9 cellular contexts compared by ENCODE assay signal in the genomic region with DNA sequence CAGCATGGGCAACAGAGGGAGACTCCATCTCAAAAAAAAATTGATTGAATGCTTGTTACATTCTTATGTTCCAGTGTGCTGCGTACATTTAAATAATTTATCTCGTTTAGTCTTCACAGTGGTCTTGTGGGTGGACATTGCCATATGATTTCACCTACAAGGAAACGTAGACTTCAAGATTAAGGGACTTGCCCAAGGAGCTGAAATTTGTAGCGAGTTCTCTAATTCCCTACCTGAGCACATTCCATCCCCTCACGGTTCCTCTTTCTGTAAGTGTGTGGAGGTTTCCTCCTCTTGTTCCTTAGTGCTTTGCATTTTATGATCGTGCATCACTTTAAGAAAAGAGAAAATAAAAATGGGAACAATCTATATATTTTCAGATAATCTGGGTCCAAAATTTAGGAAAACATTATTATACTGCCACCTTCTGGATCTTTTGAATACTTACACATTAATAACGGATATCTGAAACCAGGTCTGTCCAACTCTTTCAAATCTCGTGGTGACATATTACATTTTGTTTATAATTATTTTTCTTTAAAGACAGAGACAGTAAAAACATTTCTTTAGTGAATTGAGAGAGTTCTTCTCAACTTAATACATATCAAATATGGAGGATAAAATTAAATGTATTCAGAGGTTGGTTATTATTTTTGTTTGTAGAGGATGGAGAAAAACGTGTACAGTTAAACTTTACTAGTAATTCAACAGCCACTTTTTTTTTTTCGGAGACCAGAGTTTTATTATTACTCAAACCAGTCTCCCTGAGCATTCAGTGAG. TPM values are rescaled to one million over a fixed set of nuclear protein-coding genes. Genes with fewer than 3 reads are reported as not detected.
DNase-seq lines count a peak whose midpoint lies in the region; ATAC-seq and TF ChIP-seq lines count a peak whose summit lies in the region.
"Had no signal": no experiment of that assay in that cellular context is flagged by ENCODE, and none has a peak within 500 bp of the region (broad histone marks: within the 10 kb centered on the region; RNA-seq: fewer than 3 reads in every experiment).

No MANE protein-coding gene starts in this region.

- no peaks in the 10 kb centered on the region for H3K36me3 ChIP-seq in SK-N-MC (ENCODE audit: insufficient read depth, low read length)
- no peaks in the 10 kb centered on the region for H3K36me3 ChIP-seq in sigmoid colon
- H3K36me3 ChIP-seq: BLaER1 had no signal

- ATAC-seq in left colon: no peak

- DNase-seq in DMS153 treated with DMSO at 0.1 percent for 48 hours (lab: John Stamatoyannopoulos, UW; ENCODE audit: unreplicated experiment): peak; percentile 29
- DNase-seq in DMS153 (lab: John Stamatoyannopoulos, UW): no peak
- no peak for DNase-seq in LNCaP clone FGC (ENCODE audit: low read depth)
- DNase-seq in SK-N-MC (ENCODE audit: low read depth, low spot score): peak; percentile 34
- DNase-seq in fibroblast of mammary gland (ENCODE audit: low read depth): peak; percentile 54
- DNase-seq in sigmoid colon: no peak
- DNase-seq in posterior vena cava (ENCODE audit: low spot score): no peak
- DNase-seq in left colon: no peak

- WGBS in sigmoid colon, 2 donors: 28 to 40% methylated on average over 10 of the region's 10 CpGs

- TF ChIP-seq POLR2A in sigmoid colon (IDR thresholded peaks at IDR 0.05): no peak

- H3K27ac ChIP-seq in SK-N-MC: no peak overlapping the region
- no peak overlapping the region for H3K27ac ChIP-seq in sigmoid colon
- H3K27ac ChIP-seq: BLaER1 had no signal

- peak; percentile 38 for TF ChIP-seq CTCF in LNCaP clone FGC (IDR thresholded peaks at IDR 0.05; ENCODE audit: control insufficient read depth, extremely low read depth, insufficient read depth)
- peak; percentile 41 for TF ChIP-seq CTCF in fibroblast of mammary gland (conservative IDR thresholded peaks at IDR 0.05; ENCODE audit: control insufficient read depth, insufficient read depth, low read depth, low read length)
- TF ChIP-seq CTCF in sigmoid colon (IDR thresholded peaks at IDR 0.05): peak; percentile 8 to 51 (median 26)

- no peaks in the 10 kb centered on the region for H3K27me3 ChIP-seq in sigmoid colon
- H3K27me3 ChIP-seq: BLaER1 had no signal

- H3K9me3 ChIP-seq in SK-N-MC (ENCODE audit: low read depth, low read length): peaks cover 7% of the 10 kb centered on the region; the same call in 1 of the 2 replicates
- no peaks in the 10 kb centered on the region for H3K9me3 ChIP-seq in sigmoid colon

- no peak overlapping the region for H3K9ac ChIP-seq in SK-N-MC (ENCODE audit: insufficient read length)
- H3K9ac ChIP-seq: BLaER1 had no signal

- H3K4me1 ChIP-seq in sigmoid colon: no peaks in the 10 kb centered on the region
- H3K4me1 ChIP-seq: BLaER1 had no signal

- no peak for TF ChIP-seq EP300 in sigmoid colon (IDR thresholded peaks at IDR 0.05)

- intact Hi-C loops in sigmoid colon (cut with DNase I) (loop anchor here (2.0 to 5.0 kb wide), 2 partner anchors 125 to 1297 kb away; a partner anchor contains a TSS), posterior vena cava (cut with DNase I) (loop anchor here in 1 of 2 donors (5.0 kb wide), 1 partner anchor 657 kb away; no protein-coding TSS in a partner anchor), left colon (cut with DNase I, micrococcal nuclease) (loop anchor here in 1 of 2 donors (10.0 kb wide), 2 partner anchors 125 to 1305 kb away; a partner anchor contains a TSS)

- H3K4me3 ChIP-seq in LNCaP clone FGC (ENCODE audit: low read depth, low read length) (no peak overlapping the region), SK-N-MC (no peak overlapping the region), fibroblast of mammary gland (ENCODE audit: control insufficient read depth, low read depth, low read length) (peak overlapping the region; percentile 16), sigmoid colon (no peak overlapping the region)
- H3K4me3 ChIP-seq: BLaER1 had no signal

RNA-seq across cellular contexts. Expression of a gene that starts 29.9 kb away (rescaled TPM):
- 100 to 1,000 TPM; 267 to 799 (median 635) TPM for total RNA-seq in sigmoid colon
- polyA plus RNA-seq in sigmoid colon: 100 to 1,000 TPM in 1 of 3 donors, 10 to 100 TPM in 1, 1 to 10 TPM in 1; 6.2 to 131 (median 18.0) TPM
- 100 to 1,000 TPM; 563 to 985 TPM for total RNA-seq in posterior vena cava
- 10 to 100 TPM; 18.4 to 59.9 TPM for total RNA-seq in left colon

RNA-seq across cellular contexts. Expression of a gene that starts 38.2 kb away (rescaled TPM):
- total RNA-seq in sigmoid colon: 10 to 100 TPM in 2 of 4 donors, 1 to 10 TPM in 2; 4.1 to 12.2 (median 9.4) TPM
- polyA plus RNA-seq in sigmoid colon: 1 to 10 TPM; 1.4 to 4.8 (median 2.8) TPM
- 10 to 100 TPM; 12.8 to 14.9 TPM for total RNA-seq in posterior vena cava
- 1 to 10 TPM; 1.9 to 3.5 TPM for total RNA-seq in left colon

RNA-seq across cellular contexts. Expression of a gene that starts 44.3 kb away (rescaled TPM):
- 100 to 1,000 TPM; 120 to 170 (median 149) TPM for total RNA-seq in sigmoid colon
- polyA plus RNA-seq in sigmoid colon: 1,000 to 10,000 TPM; 1,182 to 2,184 (median 1,251) TPM
- 100 to 1,000 TPM; 738 to 822 TPM for total RNA-seq in posterior vena cava
- 100 to 1,000 TPM; 828 to 833 TPM for total RNA-seq in left colon

Comparison
In these comparisons a context has a peak if more than half of its experiments do, and no peak if none do; other contexts are left out.
1. DNase-seq: peak in DMS153 treated with DMSO at 0.1 percent for 48 hours (single experiment), SK-N-MC (single experiment) and fibroblast of mammary gland (single experiment); none in DMS153 (single experiment), LNCaP clone FGC (single experiment), sigmoid colon (single experiment), posterior vena cava (single experiment) and left colon (0 of 2).
2. RNA of a gene that starts 29.9 kb away (total RNA-seq): 563 to 985 TPM in posterior vena cava and 267 to 799 TPM in sigmoid colon; 18.4 to 59.9 TPM in left colon; every median in the first group is over 4 times any median in the second.
3. RNA of a gene that starts 44.3 kb away (total RNA-seq): 828 to 833 TPM in left colon and 738 to 822 TPM in posterior vena cava; 120 to 170 TPM in sigmoid colon; every median in the first group is over 4 times any median in the second.
4. Peak in every context shown above with its lines, with median percentiles within 50 percentile points of each other: CTCF ChIP-seq.